Comparison of ENCODE assay signal across 18 cellular contexts in the genomic region with DNA sequence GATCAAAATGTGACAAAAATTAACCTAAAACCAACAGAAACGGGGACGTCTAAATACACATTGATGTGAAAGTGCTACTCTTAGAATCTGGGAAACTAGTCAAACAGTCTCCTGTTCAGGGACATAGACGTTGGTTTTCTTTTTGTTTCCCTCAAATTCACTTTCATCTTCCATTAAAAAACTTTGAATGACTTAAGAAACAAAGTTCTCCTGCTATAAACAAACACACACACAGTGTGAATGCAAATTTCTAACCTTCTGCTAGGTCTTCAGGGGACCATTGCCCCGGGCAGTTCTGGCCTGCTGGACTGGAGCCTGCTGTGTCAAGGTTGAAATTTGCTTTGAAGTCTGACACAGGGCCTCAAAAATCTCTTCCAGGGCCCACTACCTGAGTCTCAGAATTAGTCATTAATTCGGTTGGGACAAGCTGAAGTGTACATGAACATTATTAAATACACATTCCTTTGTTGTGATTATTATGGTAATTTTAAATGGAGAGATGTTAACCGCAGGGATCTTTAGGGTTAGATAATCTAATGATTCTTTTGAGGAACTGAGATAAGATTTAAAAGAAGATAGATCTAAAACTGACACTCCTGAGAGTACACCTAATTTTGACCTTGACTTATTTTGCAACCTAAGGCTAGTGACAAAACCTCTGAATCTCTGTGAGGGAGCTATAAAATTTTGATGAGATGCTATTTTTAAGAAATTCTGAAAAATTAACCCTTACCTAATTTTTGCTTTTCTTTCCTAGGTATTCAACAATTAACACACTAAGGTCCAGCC.
DNase-seq lines count a peak whose midpoint lies in the region; ATAC-seq and TF ChIP-seq lines count a peak whose summit lies in the region.
"Had no signal": no experiment of that assay in that cellular context is flagged by ENCODE, and none has a peak within 500 bp of the region (broad histone marks: within the 10 kb centered on the region; RNA-seq: fewer than 3 reads in every experiment).

No MANE protein-coding gene starts in this region.

- no peak overlapping the region for H2AFZ ChIP-seq in smooth muscle cell (ENCODE audit: low read depth)

- peak overlapping the region; percentile 55 for H3K4me2 ChIP-seq in smooth muscle cell

- no peaks in the 10 kb centered on the region for H4K20me1 ChIP-seq in smooth muscle cell (ENCODE audit: low read depth)

- TF ChIP-seq CTCF in smooth muscle cell (IDR thresholded peaks at IDR 0.05; ENCODE audit: borderline replicate concordance, insufficient read depth, poor library complexity, severe bottlenecking), result no peak

- H3K4me3 ChIP-seq in adipocyte (ENCODE audit: low read length), result no peak overlapping the region
- no peak overlapping the region for H3K4me3 ChIP-seq in smooth muscle cell
- H3K4me3 ChIP-seq: upper lobe of right lung had no signal

- no peaks in the 10 kb centered on the region for H3K36me3 ChIP-seq in adipocyte (ENCODE audit: control insufficient read depth, insufficient read depth, low read length, severe bottlenecking)
- H3K36me3 ChIP-seq in smooth muscle cell (ENCODE audit: low read depth), result no peaks in the 10 kb centered on the region
- H3K36me3 ChIP-seq: upper lobe of right lung had no signal

- H3K9ac ChIP-seq in adipocyte (ENCODE audit: low read length) (no peak overlapping the region), smooth muscle cell (ENCODE audit: low read depth) (no peak overlapping the region)

- DNase-seq in LHCN-M2 (ENCODE audit: low read depth), result peak; percentile 5
- DNase-seq in adipocyte (ENCODE audit: low read depth), result peak; percentile 21
- DNase-seq in kidney tubule cell (ENCODE audit: low spot score), result peak; percentile 76
- DNase-seq in smooth muscle cell (lab: John Stamatoyannopoulos, UW; ENCODE audit: unreplicated experiment), result no peak
- DNase-seq in NCI-H187 (lab: John Stamatoyannopoulos, UW), result no peak
- DNase-seq in NCI-H2029 treated with DMSO at 0.1 percent for 48 hours (lab: John Stamatoyannopoulos, UW), result no peak
- no peak for DNase-seq in midbrain (lab: John Stamatoyannopoulos, UW)
- DNase-seq: activated CD4-positive, alpha-beta T cell treated with anti-CD3 and anti-CD28 coated beads for 1 hour; activated naive CD8-positive, alpha-beta T cell treated with anti-CD3 and anti-CD28 coated beads for 36 hours; cerebellar nuclear complex; DMS79 treated with DMSO at 0.1 percent for 48 hours; left colon; naive thymus-derived CD8-positive, alpha-beta T cell; NCI-H446; stimulated activated CD4-positive, alpha-beta T cell treated with anti-CD3 and anti-CD28 coated beads, Interleukin-2, amount 100 ng/mL, for 48 hours; T-helper 2 cell; upper lobe of right lung had no signal

- WGBS in smooth muscle cell (ENCODE audit: low lambda C conversion rate), result 25% methylated on average over 6 of the region's 6 CpGs

- H3K27ac ChIP-seq in smooth muscle cell (ENCODE audit: low read depth), result peak overlapping the region; percentile 66
- H3K27ac ChIP-seq: upper lobe of right lung had no signal

- no peak for ATAC-seq in HG03342 (IDR thresholded peaks at IDR 0.05; ENCODE audit: unreplicated experiment)
- ATAC-seq: left colon; naive thymus-derived CD8-positive, alpha-beta T cell; upper lobe of right lung had no signal

- no peaks in the 10 kb centered on the region for H3F3A ChIP-seq in smooth muscle cell (ENCODE audit: low read depth)

- no peaks in the 10 kb centered on the region for H3K79me2 ChIP-seq in smooth muscle cell (ENCODE audit: low read depth)

- H3K27me3 ChIP-seq in adipocyte (replicated peaks; ENCODE audit: control insufficient read depth, insufficient read depth, low read length) (no peaks in the 10 kb centered on the region), smooth muscle cell (ENCODE audit: low read depth) (no peaks in the 10 kb centered on the region)
- H3K27me3 ChIP-seq: upper lobe of right lung had no signal

- H3K4me1 ChIP-seq in adipocyte (ENCODE audit: control insufficient read depth, insufficient read depth, low read length) (no peaks in the 10 kb centered on the region), smooth muscle cell (ENCODE audit: low read depth) (peaks cover 6% of the 10 kb centered on the region)

- H3K9me3 ChIP-seq in adipocyte (ENCODE audit: control insufficient read depth, low read length) (no peaks in the 10 kb centered on the region), smooth muscle cell (replicated peaks; ENCODE audit: low read depth) (no peaks in the 10 kb centered on the region)
- H3K9me3 ChIP-seq: upper lobe of right lung had no signal

Comparison
In these comparisons a context has a peak if more than half of its experiments do, and no peak if none do; other contexts are left out.
1. DNase-seq: peak in LHCN-M2 (single experiment), adipocyte (single experiment) and kidney tubule cell (single experiment); none in smooth muscle cell (single experiment), NCI-H187 (0 of 2), NCI-H2029 treated with DMSO at 0.1 percent for 48 hours (single experiment) and midbrain (single experiment).